In genomic region chr1:228452194-228453021, GRCh38 we compare ENCODE assay signal across 18 cellular contexts. TPM values are rescaled to one million over a fixed set of nuclear protein-coding genes. Genes with fewer than 3 reads are reported as not detected.
DNase-seq lines count a peak whose midpoint lies in the region; ATAC-seq and TF ChIP-seq lines count a peak whose summit lies in the region.
"Had no signal": no experiment of that assay in that cellular context is flagged by ENCODE, and none has a peak within 500 bp of the region (broad histone marks: within the 10 kb centered on the region; RNA-seq: fewer than 3 reads in every experiment).

No MANE protein-coding gene starts in this region.

- peak; percentile 11 to 14 for ATAC-seq in activated naive CD4-positive, alpha-beta T cell treated with anti-CD3 and anti-CD28 coated beads, Interleukin-2, amount 50 U/mL, for 72 hours
- ATAC-seq in upper lobe of right lung (peak; percentile 37), body of pancreas (no peak)
- no peak for ATAC-seq in stimulated activated memory B cell treated with anti-CD40 and anti-IgM and Interleukin-4, amounts not matched to agents 10 μg/mL and 1 μg/mL and 100 μg/mL, for 72 hours
- ATAC-seq: PC-3 had no signal

- TF ChIP-seq CTCF in upper lobe of right lung (IDR thresholded peaks at IDR 0.05) (no peak), body of pancreas (IDR thresholded peaks at IDR 0.05) (no peak)

- CTCF ChIA-PET in activated naive CD4-positive, alpha-beta T cell treated with anti-CD3 and anti-CD28 coated beads, Interleukin-2, amount 10 ng/mL, durations not matched to agents 7 days and 5 days (lab: Charles Lee) = interaction anchor here (0.9 to 1.2 kb wide), 2 partner anchors 12 to 48 kb away, joined by 3 to 4 read pairs; no protein-coding TSS in a partner anchor

- no peaks in the 10 kb centered on the region for H3K9me3 Mint-ChIP-seq in activated naive CD4-positive, alpha-beta T cell treated with anti-CD3 and anti-CD28 coated beads, Interleukin-2, amount 50 U/mL, for 72 hours
- no peaks in the 10 kb centered on the region for H3K9me3 Mint-ChIP-seq in activated naive CD4-positive, alpha-beta T cell treated with anti-CD3 and anti-CD28 coated beads, Interleukin-2, amount 10 ng/mL, durations not matched to agents 7 days and 5 days
- H3K9me3 Mint-ChIP-seq in stimulated activated memory B cell treated with anti-CD40 and anti-IgM and Interleukin-4, amounts not matched to agents 10 μg/mL and 1 μg/mL and 100 μg/mL, for 72 hours = no peaks in the 10 kb centered on the region
- H3K9me3 Mint-ChIP-seq: activated CD4-positive, alpha-beta memory T cell treated with anti-CD3 and anti-CD28 coated beads, Interleukin-2, amount 10 ng/mL, durations not matched to agents 7 days and 5 days; activated T-helper 2 cell treated with anti-CD3 and anti-CD28 coated beads, Interferon-gamma antibody, Interleukin-2, Interleukin-4, amounts not matched to agents 10 μg/mL and 5 μg/mL and 100 μg/mL, durations not matched to agents 14 hours and 24 hours and 36 hours; neural progenitor cell had no signal

- H3K27me3 ChIP-seq in SJCRH30 = no peaks in the 10 kb centered on the region; the same call in 1 of the 2 replicates
- H3K27me3 ChIP-seq in upper lobe of right lung = peaks cover 20% of the 10 kb centered on the region
- no peaks in the 10 kb centered on the region for H3K27me3 ChIP-seq in body of pancreas
- H3K27me3 ChIP-seq: brain microvascular endothelial cell had no signal

- peaks cover 4 to 9% of the 10 kb centered on the region in 2 donors for H3K36me3 Mint-ChIP-seq in activated naive CD4-positive, alpha-beta T cell treated with anti-CD3 and anti-CD28 coated beads, Interleukin-2, amount 50 U/mL, for 72 hours
- peaks cover 6% of the 10 kb centered on the region for H3K36me3 Mint-ChIP-seq in activated naive CD4-positive, alpha-beta T cell treated with anti-CD3 and anti-CD28 coated beads, Interleukin-2, amount 10 ng/mL, durations not matched to agents 7 days and 5 days
- H3K36me3 Mint-ChIP-seq in stimulated activated memory B cell treated with anti-CD40 and anti-IgM and Interleukin-4, amounts not matched to agents 10 μg/mL and 1 μg/mL and 100 μg/mL, for 72 hours = peaks cover 7% of the 10 kb centered on the region

- no peak for TF ChIP-seq POLR2A in body of pancreas (IDR thresholded peaks at IDR 0.05)

- H3K4me3 ChIP-seq in SJCRH30 (no peak overlapping the region), upper lobe of right lung (no peak overlapping the region), body of pancreas (no peak overlapping the region)
- H3K4me3 ChIP-seq: neural progenitor cell had no signal

- no peak overlapping the region for H3K4me3 Mint-ChIP-seq in activated naive CD4-positive, alpha-beta T cell treated with anti-CD3 and anti-CD28 coated beads, Interleukin-2, amount 10 ng/mL, durations not matched to agents 7 days and 5 days
- H3K4me3 Mint-ChIP-seq in stimulated activated memory B cell treated with anti-CD40 and anti-IgM and Interleukin-4, amounts not matched to agents 10 μg/mL and 1 μg/mL and 100 μg/mL, for 72 hours = no peak overlapping the region
- H3K4me3 Mint-ChIP-seq: neural progenitor cell had no signal

- H3K9me3 ChIP-seq in SJCRH30 (replicated peaks) (no peaks in the 10 kb centered on the region), upper lobe of right lung (no peaks in the 10 kb centered on the region), body of pancreas (no peaks in the 10 kb centered on the region)

- H3K27ac Mint-ChIP-seq in activated naive CD4-positive, alpha-beta T cell treated with anti-CD3 and anti-CD28 coated beads, Interleukin-2, amount 50 U/mL, for 72 hours = peak overlapping the region in 1 of 2 donors; percentile 47
- H3K27ac Mint-ChIP-seq in activated naive CD4-positive, alpha-beta T cell treated with anti-CD3 and anti-CD28 coated beads, Interleukin-2, amount 10 ng/mL, durations not matched to agents 7 days and 5 days = no peak overlapping the region
- H3K27ac Mint-ChIP-seq in stimulated activated memory B cell treated with anti-CD40 and anti-IgM and Interleukin-4, amounts not matched to agents 10 μg/mL and 1 μg/mL and 100 μg/mL, for 72 hours = no peak overlapping the region
- H3K27ac Mint-ChIP-seq: activated T-helper 2 cell treated with anti-CD3 and anti-CD28 coated beads, Interferon-gamma antibody, Interleukin-2, Interleukin-4, amounts not matched to agents 10 μg/mL and 5 μg/mL and 100 μg/mL, durations not matched to agents 14 hours and 24 hours and 36 hours; neural progenitor cell had no signal

- WGBS in body of pancreas, 2 donors = 76 to 87% methylated on average over 5 to 10 of the region's 10 CpGs

- DNase-seq in activated naive CD4-positive, alpha-beta T cell treated with anti-CD3 and anti-CD28 coated beads, Interleukin-2, amount 50 U/mL, for 72 hours (ENCODE audit: low spot score in 2 of 2) = no peak
- DNase-seq in activated naive CD4-positive, alpha-beta T cell treated with anti-CD3 and anti-CD28 coated beads, Interleukin-2, amount 10 ng/mL, durations not matched to agents 7 days and 5 days = no peak
- DNase-seq in SJCRH30 (peak; percentile 68 to 70), islet precursor cell (peak; percentile 62), upper lobe of right lung (no peak), body of pancreas (no peak), T-helper 1 cell (no peak)
- DNase-seq: activated CD4-positive, alpha-beta memory T cell treated with anti-CD3 and anti-CD28 coated beads, Interleukin-2, amount 10 ng/mL, durations not matched to agents 7 days and 5 days; brain microvascular endothelial cell; NCI-H1694; NCI-H446; PC-3; stimulated activated CD4-positive, alpha-beta T cell treated with anti-CD3 and anti-CD28 coated beads, Interleukin-4, amount 100 ng/mL, for 4 hours; T-helper 9 cell had no signal

- peaks cover 5% of the 10 kb centered on the region for H3K27me3 Mint-ChIP-seq in activated naive CD4-positive, alpha-beta T cell treated with anti-CD3 and anti-CD28 coated beads, Interleukin-2, amount 10 ng/mL, durations not matched to agents 7 days and 5 days
- H3K27me3 Mint-ChIP-seq in stimulated activated memory B cell treated with anti-CD40 and anti-IgM and Interleukin-4, amounts not matched to agents 10 μg/mL and 1 μg/mL and 100 μg/mL, for 72 hours = peaks cover 11% of the 10 kb centered on the region

- no peaks in the 10 kb centered on the region for H3K36me3 ChIP-seq in SJCRH30
- H3K36me3 ChIP-seq in upper lobe of right lung = no peaks in the 10 kb centered on the region
- H3K36me3 ChIP-seq in body of pancreas (replicated peaks in 1 of 2; ENCODE audit: insufficient read depth in 1 of 2, low read depth in 2 of 2) = no peaks in the 10 kb centered on the region
- H3K36me3 ChIP-seq: brain microvascular endothelial cell, neural progenitor cell had no signal

- peaks cover 35% of the 10 kb centered on the region for H3K4me1 Mint-ChIP-seq in activated naive CD4-positive, alpha-beta T cell treated with anti-CD3 and anti-CD28 coated beads, Interleukin-2, amount 10 ng/mL, durations not matched to agents 7 days and 5 days
- H3K4me1 Mint-ChIP-seq in stimulated activated memory B cell treated with anti-CD40 and anti-IgM and Interleukin-4, amounts not matched to agents 10 μg/mL and 1 μg/mL and 100 μg/mL, for 72 hours = peaks cover 16% of the 10 kb centered on the region

- H3K4me1 ChIP-seq in SJCRH30 (peaks cover 13% of the 10 kb centered on the region), upper lobe of right lung (no peaks in the 10 kb centered on the region), body of pancreas (peaks cover 8% of the 10 kb centered on the region)

- intact Hi-C loops in upper lobe of right lung (cut with DNase I) = no loop called here
- intact Hi-C loops in body of pancreas (cut with DNase I) = no loop called here

- peak overlapping the region; percentile 26; the same call in 1 of the 2 replicates for H3K27ac ChIP-seq in SJCRH30
- no peak overlapping the region for H3K27ac ChIP-seq in upper lobe of right lung
- H3K27ac ChIP-seq in body of pancreas = no peak overlapping the region
- H3K27ac ChIP-seq: brain microvascular endothelial cell, neural progenitor cell had no signal

RNA-seq across cellular contexts. Expression of gene RNF187, which starts 34.8 kb away (rescaled TPM):
- 100 to 1,000 TPM in 1 of 2 donors, 10 to 100 TPM in 1; 39.5 to 155 TPM for total RNA-seq in activated naive CD4-positive, alpha-beta T cell treated with anti-CD3 and anti-CD28 coated beads, Interleukin-2, amount 50 U/mL, for 72 hours
- 65.0 and 77.0 TPM in 2 replicates for total RNA-seq in SJCRH30 (2014; rRNA removed; shearing (Covaris generic))
- total RNA-seq in upper lobe of right lung (88.8 TPM), body of pancreas (10 to 100 TPM; 20.0 to 35.9 TPM)

RNA-seq across cellular contexts. Expression of gene TRIM17, which starts 35.7 kb away (rescaled TPM):
- total RNA-seq in activated naive CD4-positive, alpha-beta T cell treated with anti-CD3 and anti-CD28 coated beads, Interleukin-2, amount 50 U/mL, for 72 hours = 1 to 10 TPM in 1 of 2 donors, under 1 TPM in 1; 0.91 to 2.4 TPM
- total RNA-seq in SJCRH30 (2014; rRNA removed; shearing (Covaris generic)) = not detected in 2 replicates
- total RNA-seq in upper lobe of right lung (2.6 TPM), body of pancreas (1 to 10 TPM in 1 of 2 donors, not detected in 1; 1.0 TPM)
- total RNA-seq: lung microvascular endothelial cell, PC-3 had no signal

RNA-seq across cellular contexts. Expression of gene TRIM11, which starts 45.8 kb away (rescaled TPM):
- 10 to 100 TPM; 43.3 to 43.6 TPM for total RNA-seq in activated naive CD4-positive, alpha-beta T cell treated with anti-CD3 and anti-CD28 coated beads, Interleukin-2, amount 50 U/mL, for 72 hours
- total RNA-seq in SJCRH30 (2014; rRNA removed; shearing (Covaris generic)) = 25.5 and 30.7 TPM in 2 replicates
- 22.8 TPM for total RNA-seq in upper lobe of right lung
- total RNA-seq in body of pancreas = 10 to 100 TPM; 14.0 to 24.4 TPM

Comparison
In these comparisons a context has a peak if more than half of its experiments do, and no peak if none do; other contexts are left out.
1. ATAC-seq: peak in activated naive CD4-positive, alpha-beta T cell treated with anti-CD3 and anti-CD28 coated beads, Interleukin-2, amount 50 U/mL, for 72 hours (2 of 2) and upper lobe of right lung (single experiment); none in body of pancreas (single experiment) and stimulated activated memory B cell treated with anti-CD40 and anti-IgM and Interleukin-4, amounts not matched to agents 10 μg/mL and 1 μg/mL and 100 μg/mL, for 72 hours (single experiment).
2. DNase-seq: peak in SJCRH30 (2 of 2) and islet precursor cell (single experiment); none in activated naive CD4-positive, alpha-beta T cell treated with anti-CD3 and anti-CD28 coated beads, Interleukin-2, amount 50 U/mL, for 72 hours (0 of 2), activated naive CD4-positive, alpha-beta T cell treated with anti-CD3 and anti-CD28 coated beads, Interleukin-2, amount 10 ng/mL, durations not matched to agents 7 days and 5 days (single experiment), upper lobe of right lung (single experiment), body of pancreas (0 of 4) and T-helper 1 cell (0 of 5).